In genomic region chr1:67094191-67094590, GRCh38 we compare ENCODE assay signal across 30 cellular contexts. TPM values are rescaled to one million over a fixed set of nuclear protein-coding genes. Genes with fewer than 3 reads are reported as not detected.
DNase-seq lines count a peak whose midpoint lies in the region; ATAC-seq and TF ChIP-seq lines count a peak whose summit lies in the region.
"Had no signal": no experiment of that assay in that cellular context is flagged by ENCODE, and none has a peak within 500 bp of the region (broad histone marks: within the 10 kb centered on the region; RNA-seq: fewer than 3 reads in every experiment).

No MANE protein-coding gene starts in this region.

- H3K27ac ChIP-seq in mammary epithelial cell (ENCODE audit: insufficient read depth, low read depth, low read length) (no peak overlapping the region), foreskin keratinocyte (no peak overlapping the region), trophoblast cell (ENCODE audit: low read depth, low read length) (no peak overlapping the region), adrenal gland (no peak overlapping the region), coronary artery (no peak overlapping the region)
- H3K27ac ChIP-seq: BLaER1 had no signal

- WGBS in mammary epithelial cell (ENCODE audit: low coverage, missing lambda C conversion rate): 9% methylated on average over 2 of the region's 2 CpGs
- no CpG with 5 or more reads among the region's 2 CpGs for WGBS in trophoblast cell (ENCODE audit: extremely low coverage, insufficient coverage, insufficient read length)
- 82 to 96% (median 86%) methylated on average over 2 of the region's 2 CpGs for WGBS in adrenal gland, 4 donors

- H3K36me3 ChIP-seq in mammary epithelial cell (ENCODE audit: insufficient read depth, low read length) (no peaks in the 10 kb centered on the region), trophoblast cell (ENCODE audit: control insufficient read depth in 1 of 2, insufficient read depth in 2 of 2, low read length in 2 of 2) (no peaks in the 10 kb centered on the region), adrenal gland (replicated peaks in 1 of 2) (no peaks in the 10 kb centered on the region)
- H3K36me3 ChIP-seq: BE2C, BLaER1 had no signal

- H3K9ac ChIP-seq in mammary epithelial cell (ENCODE audit: insufficient read depth, low read length) (no peak overlapping the region), trophoblast cell (ENCODE audit: low read length) (no peak overlapping the region)
- H3K9ac ChIP-seq: BLaER1 had no signal

- H3K4me3 ChIP-seq in mammary epithelial cell (replicated peaks in 1 of 3; ENCODE audit: insufficient read depth in 1 of 3, low read depth in 2 of 3, low read length in 3 of 3) (no peak overlapping the region), trophoblast cell (ENCODE audit: low read depth, low read length) (no peak overlapping the region), adrenal gland (no peak overlapping the region), coronary artery (no peak overlapping the region)
- H3K4me3 ChIP-seq: BLaER1, GM12878 had no signal

- no peak for TF ChIP-seq CTCF in mammary epithelial cell (conservative IDR thresholded peaks at IDR 0.05 in 1 of 2, IDR thresholded peaks at IDR 0.05 in 1 of 2; ENCODE audit: extremely low read depth in 1 of 2, insufficient read depth in 1 of 2, low read depth in 1 of 2, low read length in 2 of 2)
- TF ChIP-seq CTCF in foreskin keratinocyte (conservative IDR thresholded peaks at IDR 0.05): no peak
- no peak for TF ChIP-seq CTCF in adrenal gland (IDR thresholded peaks at IDR 0.05)
- no peak for TF ChIP-seq CTCF in coronary artery (IDR thresholded peaks at IDR 0.05)

- H4K91ac ChIP-seq in trophoblast cell (ENCODE audit: low read depth, low read length): no peak overlapping the region

- intact Hi-C loops in mammary epithelial cell (cut with micrococcal nuclease): no loop called here
- intact Hi-C loops in adrenal gland (cut with DNase I): no loop called here

- no peaks in the 10 kb centered on the region for H3K27me3 ChIP-seq in mammary epithelial cell (ENCODE audit: insufficient read depth, low read length)
- H3K27me3 ChIP-seq in foreskin keratinocyte: peaks cover 2% of the 10 kb centered on the region
- no peaks in the 10 kb centered on the region for H3K27me3 ChIP-seq in trophoblast cell (ENCODE audit: insufficient read depth, low read length)
- no peaks in the 10 kb centered on the region for H3K27me3 ChIP-seq in adrenal gland
- H3K27me3 ChIP-seq: BE2C, BLaER1 had no signal

- DNase-seq in M059J (ENCODE audit: low read depth) (peak; percentile 15), mammary epithelial cell (peak; percentile 85), foreskin keratinocyte (peak; percentile 55 to 70), trophoblast cell (peak; percentile 94 to 98), adrenal gland (no peak), coronary artery (ENCODE audit: low spot score) (no peak)
- DNase-seq in NK-92 treated with Interleukin-12 subunit alpha and Interleukin-12 subunit beta, amount 100 ng/mL, for 24 hours (lab: John Stamatoyannopoulos, UW): no peak
- DNase-seq: 8988T; ACHN; BE2C; C1 segment of cervical spinal cord; CD4-positive, alpha-beta memory T cell; CD4-positive, CD25-positive, alpha-beta regulatory T cell; CD8-positive, alpha-beta memory T cell; COR-L47; DMS 273 treated with DMSO at 0.1 percent for 48 hours; DMS153; DMS53; DMS79; DND-41; EL; GDM1 had no signal

- in situ Hi-C loops in mammary epithelial cell (cut with MboI; ENCODE audit: low sequenced_read_pairs in 2 of 2): no loop called here

- no peak overlapping the region for H4K12ac ChIP-seq in trophoblast cell (ENCODE audit: low read depth, low read length)

- no peaks in the 10 kb centered on the region for H4K20me1 ChIP-seq in mammary epithelial cell (ENCODE audit: insufficient read depth, low read length)
- H4K20me1 ChIP-seq: BLaER1 had no signal

- H2AFZ ChIP-seq in mammary epithelial cell (ENCODE audit: low read depth, low read length): no peak overlapping the region
- H2AFZ ChIP-seq in trophoblast cell (ENCODE audit: insufficient read depth, low read length, poor library complexity): no peak overlapping the region

- ATAC-seq in foreskin keratinocyte (peak; percentile 35), GM19324 (IDR thresholded peaks at IDR 0.05; ENCODE audit: low FRiP score, unreplicated experiment) (no peak)
- ATAC-seq: GM12878 had no signal

- H2BK120ac ChIP-seq in trophoblast cell (ENCODE audit: insufficient read depth, low read length, poor library complexity): no peak overlapping the region

- H3K9me3 ChIP-seq in mammary epithelial cell (replicated peaks; ENCODE audit: insufficient read depth, low read length): no peaks in the 10 kb centered on the region
- H3K9me3 ChIP-seq in trophoblast cell (ENCODE audit: insufficient read depth, low read depth, low read length): no peaks in the 10 kb centered on the region
- H3K9me3 ChIP-seq in adrenal gland (replicated peaks in 1 of 3): no peaks in the 10 kb centered on the region
- H3K9me3 ChIP-seq: BE2C had no signal

- H2AK5ac ChIP-seq in trophoblast cell (ENCODE audit: low read length): no peak overlapping the region

- H3K79me2 ChIP-seq in mammary epithelial cell (ENCODE audit: insufficient read depth, low read length) (no peaks in the 10 kb centered on the region), trophoblast cell (ENCODE audit: control insufficient read depth, insufficient read depth, low read length, poor library complexity) (no peaks in the 10 kb centered on the region)

- H3K79me1 ChIP-seq in trophoblast cell (ENCODE audit: low read length): no peaks in the 10 kb centered on the region

- H3K18ac ChIP-seq in trophoblast cell (ENCODE audit: low read length): no peak overlapping the region

- no peak overlapping the region for H3K14ac ChIP-seq in trophoblast cell (ENCODE audit: low read length)

- dilution Hi-C loops in mammary epithelial cell (cut with HindIII; ENCODE audit: low sequenced_read_pairs): no loop called here

- no peak overlapping the region for H3K4ac ChIP-seq in trophoblast cell (ENCODE audit: low read depth, low read length)

- H2BK12ac ChIP-seq in trophoblast cell (ENCODE audit: low read length): no peak overlapping the region

- H3K4me2 ChIP-seq in mammary epithelial cell (ENCODE audit: insufficient read depth, low read depth, low read length): peak overlapping the region; percentile 2
- H3K4me2 ChIP-seq in trophoblast cell (ENCODE audit: low read length): no peak overlapping the region
- H3K4me2 ChIP-seq: BLaER1 had no signal

- CTCF ChIA-PET in mammary epithelial cell (lab: Charles Lee; ENCODE audit: low non-redundant PET): no interaction called here

- BruUV-seq in mammary epithelial cell (replicated peaks; lab: Mats Ljungman, UMichigan): no TSS peak

- H3K23ac ChIP-seq in trophoblast cell (ENCODE audit: low read length): no peak overlapping the region

- no peak overlapping the region for H4K8ac ChIP-seq in trophoblast cell (ENCODE audit: low read depth, low read length)

- no peak for TF ChIP-seq POLR2A in adrenal gland (IDR thresholded peaks at IDR 0.05)

- H3K4me1 ChIP-seq in mammary epithelial cell (ENCODE audit: insufficient read depth, low read length): peaks cover 25% of the 10 kb centered on the region
- H3K4me1 ChIP-seq in foreskin keratinocyte: no peaks in the 10 kb centered on the region
- peaks cover 0 to 2% of the 10 kb centered on the region in 2 experiments for H3K4me1 ChIP-seq in trophoblast cell (ENCODE audit: control insufficient read depth in 1 of 2, insufficient read depth in 2 of 2, low read length in 2 of 2)
- no peaks in the 10 kb centered on the region for H3K4me1 ChIP-seq in adrenal gland (replicated peaks in 1 of 2)
- H3K4me1 ChIP-seq: BE2C, BLaER1 had no signal

- H2BK5ac ChIP-seq in trophoblast cell (ENCODE audit: low read depth, low read length, poor library complexity): no peak overlapping the region

RNA-seq across cellular contexts. Expression of gene SLC35D1, which starts 40.2 kb away (rescaled TPM):
- total RNA-seq in M059J (2014; rRNA removed; shearing (Covaris generic)): 13.1 and 20.1 TPM in 2 replicates
- 10 to 100 TPM; 18.2 to 25.0 TPM for total RNA-seq in mammary epithelial cell
- polyA plus RNA-seq in mammary epithelial cell: 11.0 TPM
- 19.5 TPM for polyA minus RNA-seq in mammary epithelial cell
- total RNA-seq in foreskin keratinocyte: 13.8 and 14.2 TPM in 2 replicates
- polyA plus RNA-seq in foreskin keratinocyte: 2.8 and 3.5 TPM in 2 replicates
- 4.4 and 4.7 TPM in 2 replicates for polyA plus RNA-seq in trophoblast cell (2013)
- total RNA-seq in adrenal gland: 10 to 100 TPM in 7 of 8 donors, 1 to 10 TPM in 1; 9.4 to 17.6 (median 13.7) TPM
- 10 to 100 TPM in 1 of 3 donors, 1 to 10 TPM in 2; 1.9 to 15.7 (median 1.9) TPM for polyA plus RNA-seq in adrenal gland

RNA-seq across cellular contexts. Expression of gene C1orf141, which starts 40.6 kb away (rescaled TPM):
- not detected in 2 replicates for total RNA-seq in M059J (2014; rRNA removed; shearing (Covaris generic))
- total RNA-seq in mammary epithelial cell: not detected
- not detected for polyA plus RNA-seq in mammary epithelial cell
- not detected for polyA minus RNA-seq in mammary epithelial cell
- not detected in 2 replicates for total RNA-seq in foreskin keratinocyte
- not detected in 2 replicates for polyA plus RNA-seq in foreskin keratinocyte
- not detected in 2 replicates for polyA plus RNA-seq in trophoblast cell (2013)
- total RNA-seq in adrenal gland: not detected
- polyA plus RNA-seq in adrenal gland: not detected
- total RNA-seq: A673; CD4-positive, alpha-beta memory T cell; CD4-positive, CD25-positive, alpha-beta regulatory T cell; CD8-positive, alpha-beta memory T cell; Daoy; G401; GM12878 had no signal
- polyA plus RNA-seq: AG04450; CD14-positive monocyte; CD4-positive, alpha-beta memory T cell; CD4-positive, CD25-positive, alpha-beta regulatory T cell; CD8-positive, alpha-beta memory T cell; GM12878 had no signal

Comparison
In these comparisons a context has a peak if more than half of its experiments do, and no peak if none do; other contexts are left out.
1. DNase-seq: peak in M059J (single experiment), mammary epithelial cell (single experiment), foreskin keratinocyte (2 of 2) and trophoblast cell (2 of 2); none in NK-92 treated with Interleukin-12 subunit alpha and Interleukin-12 subunit beta, amount 100 ng/mL, for 24 hours (single experiment), adrenal gland (0 of 7) and coronary artery (single experiment).